ENCODE assay signal across 1 cellular context in genomic region chr1:162204883-162205132, GRCh38.
TF ChIP-seq lines count a peak whose summit lies in the region.

No MANE protein-coding gene starts in this region.

TF ChIP-seq in GM23338, 12 proteins besides CTCF, POLR2A, EP300 and RAD21 (continued from another document):
- TF ChIP-seq ZNF462 (CRISPR knock-in tag; IDR thresholded peaks at IDR 0.05): no peak
